15 cellular contexts compared by ENCODE assay signal in the genomic region with DNA sequence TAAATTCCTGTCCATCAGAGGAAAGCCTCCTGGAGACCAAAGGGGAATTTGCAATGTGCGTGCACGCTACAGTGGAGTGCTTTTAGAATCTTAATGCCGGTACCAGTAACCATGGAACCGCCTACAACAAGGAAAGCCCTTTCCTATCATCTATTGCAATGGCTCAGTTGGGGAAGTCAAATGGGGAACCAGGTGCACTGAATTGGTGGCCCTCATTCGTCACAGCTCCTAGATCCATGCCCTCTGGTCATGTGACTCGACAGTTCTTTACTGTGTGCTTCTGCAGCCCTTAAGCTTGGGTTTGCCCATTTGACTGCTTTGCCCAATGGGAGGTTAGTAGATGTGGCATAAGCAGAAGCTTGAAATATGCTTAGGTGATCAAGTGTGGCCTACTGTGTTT.
A peak's percentile ranks its signal among the peaks of the same experiment; 100 is the strongest.
DNase-seq lines count a peak whose midpoint lies in the region; ATAC-seq, FAIRE-seq and TF ChIP-seq lines count a peak whose summit lies in the region.
"Had no signal": no experiment of that assay in that cellular context is flagged by ENCODE, and none has a peak within 500 bp of the region (broad histone marks: within the 10 kb centered on the region; RNA-seq: fewer than 3 reads in every experiment).

No MANE protein-coding gene starts in this region.

- peaks cover 0 to 40% (median 28%) of the 10 kb centered on the region in 11 experiments; a peak in 14 of 22 replicates for H3K36me3 ChIP-seq in BLaER1 treated with 17β-estradiol and CSF1 and Interleukin-3, amounts not matched to agents 10 nM and 100 nM
- no peaks in the 10 kb centered on the region for H3K36me3 ChIP-seq in CD8-positive, alpha-beta memory T cell (ENCODE audit: insufficient read depth, low read length)
- H3K36me3 ChIP-seq in HepG2 (replicated peaks in 1 of 2; ENCODE audit: control insufficient read depth in 1 of 2, insufficient read depth in 2 of 2, low read length in 2 of 2): no peaks in the 10 kb centered on the region
- no peaks in the 10 kb centered on the region for H3K36me3 ChIP-seq in small intestine (ENCODE audit: control insufficient read depth in 2 of 2, insufficient read depth in 2 of 2, low read length in 2 of 2)
- H3K36me3 ChIP-seq: colonic mucosa, SJCRH30 had no signal

- peaks cover 78 to 86% (median 85%) of the 10 kb centered on the region in 3 donors for H3K4me1 Mint-ChIP-seq in CD8-positive, alpha-beta memory T cell
- H3K4me1 Mint-ChIP-seq in activated B cell treated with CpG ODN at 0.5 μM for 24 hours: peaks cover 76% of the 10 kb centered on the region

- H3K79me2 ChIP-seq in HepG2 (ENCODE audit: insufficient read depth, low read length): no peaks in the 10 kb centered on the region

- H3K9ac ChIP-seq in BLaER1 treated with 17β-estradiol and CSF1 and Interleukin-3, amounts not matched to agents 10 nM and 100 nM: no peak overlapping the region
- H3K9ac ChIP-seq in HepG2 (ENCODE audit: insufficient read depth, low read depth, low read length): no peak overlapping the region

- peak overlapping the region in 2 of 7 donors; percentile 49 to 69 for H3K4me3 Mint-ChIP-seq in CD8-positive, alpha-beta memory T cell
- H3K4me3 Mint-ChIP-seq in activated B cell treated with CpG ODN at 0.5 μM for 24 hours: peak overlapping the region; percentile 13

- no peak for TF ChIP-seq CTCF in activated B cell treated with CpG ODN at 0.5 μM for 24 hours (IDR thresholded peaks at IDR 0.05)
- no peak for TF ChIP-seq CTCF in HepG2 (CRISPR knock-in tag; IDR thresholded peaks at IDR 0.05)

- peak; percentile 56 for ATAC-seq in activated B cell treated with CpG ODN at 0.5 μM for 24 hours (ENCODE audit: low read depth)
- no peak for ATAC-seq in HepG2
- no peak for ATAC-seq in HG03520 (IDR thresholded peaks at IDR 0.05; ENCODE audit: unreplicated experiment)
- ATAC-seq in HG03342 (IDR thresholded peaks at IDR 0.05; ENCODE audit: unreplicated experiment): no peak
- ATAC-seq in HG02973 (IDR thresholded peaks at IDR 0.05; ENCODE audit: unreplicated experiment): no peak

- WGBS in HepG2 (ENCODE audit: low lambda C conversion rate): 41% methylated on average over 6 of the region's 6 CpGs
- 94 to 96% (median 94%) methylated on average over 6 of the region's 6 CpGs for WGBS in small intestine, 3 donors

- no peak overlapping the region for H2AFZ ChIP-seq in HepG2 (ENCODE audit: low read length)

- FAIRE-seq in HepG2 (lab: Jason Lieb, UNC): no peak
- no peak for FAIRE-seq in small intestine (lab: Jason Lieb, UNC)

- H4K20me1 ChIP-seq in BLaER1 treated with 17β-estradiol and CSF1 and Interleukin-3, amounts not matched to agents 10 nM and 100 nM: no peaks in the 10 kb centered on the region
- H4K20me1 ChIP-seq in HepG2 (ENCODE audit: insufficient read depth, low read length): no peaks in the 10 kb centered on the region

- H3K9me3 ChIP-seq in BLaER1 treated with 17β-estradiol and CSF1 and Interleukin-3, amounts not matched to agents 10 nM and 100 nM (replicated peaks in 1 of 11): 0 out of 22 replicates have a peak, but pooled peaks cover 0 to 3% (median 0%) of the 10 kb centered on the region in 11 experiments
- no peaks in the 10 kb centered on the region for H3K9me3 ChIP-seq in CD8-positive, alpha-beta memory T cell (ENCODE audit: low read length)
- H3K9me3 ChIP-seq in HepG2 (ENCODE audit: low read length): no peaks in the 10 kb centered on the region
- H3K9me3 ChIP-seq in small intestine (ENCODE audit: control insufficient read depth, low read depth): no peaks in the 10 kb centered on the region
- H3K9me3 ChIP-seq: colonic mucosa, esophagus muscularis mucosa, SJCRH30 had no signal

- no peaks in the 10 kb centered on the region for H3K27me3 Mint-ChIP-seq in CD8-positive, alpha-beta memory T cell
- no peaks in the 10 kb centered on the region for H3K27me3 Mint-ChIP-seq in activated B cell treated with CpG ODN at 0.5 μM for 24 hours

- TF ChIP-seq POLR2A in HepG2 (IDR thresholded peaks at IDR 0.05; ENCODE audit: insufficient read depth in 1 of 2, low read depth in 2 of 2, low read length in 2 of 2): no peak

- no peak overlapping the region; a peak in 1 of 20 replicates for H3K4me3 ChIP-seq in BLaER1 treated with 17β-estradiol and CSF1 and Interleukin-3, amounts not matched to agents 10 nM and 100 nM
- no peak overlapping the region for H3K4me3 ChIP-seq in CD8-positive, alpha-beta memory T cell (ENCODE audit: low read length)
- H3K4me3 ChIP-seq in HepG2 (replicated peaks in 1 of 3; ENCODE audit: insufficient read depth in 1 of 3, low read depth in 2 of 3, low read length in 3 of 3) (no peak overlapping the region), small intestine (ENCODE audit: low read depth in 1 of 2, low read length in 2 of 2) (no peak overlapping the region)
- H3K4me3 ChIP-seq: colonic mucosa, esophagus muscularis mucosa, SJCRH30 had no signal

- no TSS peak for BruUV-seq in HepG2 (replicated peaks; lab: Mats Ljungman, UMichigan)

- H3K27ac ChIP-seq in BLaER1 treated with 17β-estradiol and CSF1 and Interleukin-3, amounts not matched to agents 10 nM and 100 nM: peak overlapping the region in 10 of 11 experiments; percentile 33 to 95 (median 70); a peak in 16 of 22 replicates
- H3K27ac ChIP-seq in CD8-positive, alpha-beta memory T cell (ENCODE audit: low read depth, low read length): no peak overlapping the region
- H3K27ac ChIP-seq in HepG2 (ENCODE audit: extremely low read length, insufficient read depth, low read length) (no peak overlapping the region), small intestine (ENCODE audit: low read depth in 1 of 2, low read length in 1 of 2) (no peak overlapping the region)
- H3K27ac ChIP-seq: C4-2B, colonic mucosa, SJCRH30 had no signal

- no peaks in the 10 kb centered on the region for H3K27me3 ChIP-seq in BLaER1 treated with 17β-estradiol and CSF1 and Interleukin-3, amounts not matched to agents 10 nM and 100 nM
- no peaks in the 10 kb centered on the region for H3K27me3 ChIP-seq in CD8-positive, alpha-beta memory T cell (ENCODE audit: insufficient read depth, low read length, poor library complexity, severe bottlenecking)
- H3K27me3 ChIP-seq in HepG2 (ENCODE audit: control insufficient read depth in 1 of 2, insufficient read depth in 2 of 2, low read length in 2 of 2) (peaks cover 2 to 21% of the 10 kb centered on the region in 2 experiments; a peak in 2 of 5 replicates), small intestine (ENCODE audit: control insufficient read depth in 2 of 2, insufficient read depth in 2 of 2, low read length in 2 of 2) (no peaks in the 10 kb centered on the region)
- H3K27me3 ChIP-seq: colonic mucosa, esophagus muscularis mucosa, SJCRH30 had no signal

- no peak for TF ChIP-seq RAD21 in HepG2 (CRISPR knock-in tag; IDR thresholded peaks at IDR 0.05)

- no peak for DNase-seq in CD8-positive, alpha-beta memory T cell
- no peak for DNase-seq in activated B cell treated with CpG ODN at 0.5 μM for 24 hours
- DNase-seq in HepG2 (ENCODE audit: low spot score): no peak
- no peak for DNase-seq in small intestine
- DNase-seq: colonic mucosa; NCI-H1930; NCI-H774; SJCRH30; stimulated activated CD4-positive, alpha-beta T cell treated with anti-CD3 and anti-CD28 coated beads, Interleukin-4, amount 100 ng/mL, for 24 hours had no signal

- in situ Hi-C loops in HepG2 (cut with HindIII; ENCODE audit: extremely low pct_ligation_motif_present, low pct_unique_long_range_greater_than_20kb): no loop called here

- no peaks in the 10 kb centered on the region for H3K9me3 Mint-ChIP-seq in CD8-positive, alpha-beta memory T cell
- H3K9me3 Mint-ChIP-seq in activated B cell treated with CpG ODN at 0.5 μM for 24 hours: no peaks in the 10 kb centered on the region

- peak overlapping the region; percentile 80 to 99 (median 90) for H3K27ac Mint-ChIP-seq in CD8-positive, alpha-beta memory T cell
- peak overlapping the region; percentile 62 for H3K27ac Mint-ChIP-seq in activated B cell treated with CpG ODN at 0.5 μM for 24 hours

- intact Hi-C loops in activated B cell treated with CpG ODN at 0.5 μM for 24 hours (cut with micrococcal nuclease): no loop called here
- intact Hi-C loops in HepG2 (cut with micrococcal nuclease; ENCODE audit: unreplicated experiment): no loop called here

- CTCF ChIA-PET in CD8-positive, alpha-beta memory T cell (lab: Charles Lee): interaction anchor here (1.3 to 2.3 kb wide), 2 partner anchors 9 to 11 kb away, joined by 3 to 16 read pairs; no protein-coding TSS in a partner anchor
- CTCF ChIA-PET in activated B cell treated with CpG ODN at 0.5 μM for 24 hours (lab: Charles Lee): no interaction called here
- CTCF ChIA-PET in HepG2 (lab: Yijun Ruan, JAX; ENCODE audit: low intra/inter-chr PET ratio, low total read pairs): no interaction called here

- H3K36me3 Mint-ChIP-seq in CD8-positive, alpha-beta memory T cell: peaks cover 0 to 6% (median 5%) of the 10 kb centered on the region in 3 donors
- peaks cover 9% of the 10 kb centered on the region for H3K36me3 Mint-ChIP-seq in activated B cell treated with CpG ODN at 0.5 μM for 24 hours (ENCODE audit: low read depth)

- no peak for TF ChIP-seq EP300 in HepG2 (IDR thresholded peaks at IDR 0.05; ENCODE audit: low read depth in 2 of 2, low read length in 2 of 2)
- no peak for TF ChIP-seq EP300 in HepG2 (CRISPR knock-in tag; IDR thresholded peaks at IDR 0.05; ENCODE audit: borderline replicate concordance)

- peaks cover 87 to 100% (median 100%) of the 10 kb centered on the region in 10 experiments for H3K4me1 ChIP-seq in BLaER1 treated with 17β-estradiol and CSF1 and Interleukin-3, amounts not matched to agents 10 nM and 100 nM
- peaks cover 84% of the 10 kb centered on the region for H3K4me1 ChIP-seq in CD8-positive, alpha-beta memory T cell (ENCODE audit: insufficient read depth, low read length)
- H3K4me1 ChIP-seq in HepG2 (ENCODE audit: insufficient read depth, low read length) (no peaks in the 10 kb centered on the region), small intestine (ENCODE audit: control insufficient read depth in 2 of 2, insufficient read depth in 1 of 2, low read depth in 1 of 2, low read length in 1 of 2) (peaks cover 0 to 17% of the 10 kb centered on the region in 2 donors)
- H3K4me1 ChIP-seq: SJCRH30 had no signal

- peak overlapping the region; percentile 79 to 95 (median 91) for H3K4me2 ChIP-seq in BLaER1 treated with 17β-estradiol and CSF1 and Interleukin-3, amounts not matched to agents 10 nM and 100 nM
- no peak overlapping the region for H3K4me2 ChIP-seq in HepG2 (ENCODE audit: low read depth, low read length)

- POLR2A ChIA-PET in CD8-positive, alpha-beta memory T cell (lab: Charles Lee): interaction anchor here (0.9 kb wide), 1 partner anchor 9 kb away, joined by 3 read pairs; no protein-coding TSS in a partner anchor
- POLR2A ChIA-PET in activated B cell treated with CpG ODN at 0.5 μM for 24 hours (lab: Charles Lee) (interaction anchor here (0.8 to 2.5 kb wide), 4 partner anchors 9 to 59 kb away, joined by 3 to 12 read pairs (median 4); no protein-coding TSS in a partner anchor), HepG2 (lab: Yijun Ruan, JAX) (interaction anchor here (0.6 kb wide), 1 partner anchor 245 kb away, joined by 3 read pairs; no protein-coding TSS in a partner anchor)

TF ChIP-seq in HepG2, 621 proteins besides CTCF, POLR2A, EP300 and RAD21 (continues in another document):
- TF ChIP-seq NR1H2 (CRISPR knock-in tag; IDR thresholded peaks at IDR 0.05; ENCODE audit: borderline replicate concordance, low read depth): no peak
- TF ChIP-seq HHEX (CRISPR knock-in tag; IDR thresholded peaks at IDR 0.05): 0 out of 2 replicates have a peak, but pooled peaks have one; percentile 19
- 0 out of 2 replicates have a peak, but pooled peaks have one; percentile 16 for TF ChIP-seq TBX3 (IDR thresholded peaks at IDR 0.05; ENCODE audit: borderline replicate concordance)

Comparison
In these comparisons a context has a peak if more than half of its experiments do, and no peak if none do; other contexts are left out.
1. H3K27ac ChIP-seq: peak in BLaER1 treated with 17β-estradiol and CSF1 and Interleukin-3, amounts not matched to agents 10 nM and 100 nM (10 of 11); none in CD8-positive, alpha-beta memory T cell (single experiment), HepG2 (single experiment) and small intestine (0 of 2).